ENCODE assay signal across 8 cellular contexts in the genomic region with DNA sequence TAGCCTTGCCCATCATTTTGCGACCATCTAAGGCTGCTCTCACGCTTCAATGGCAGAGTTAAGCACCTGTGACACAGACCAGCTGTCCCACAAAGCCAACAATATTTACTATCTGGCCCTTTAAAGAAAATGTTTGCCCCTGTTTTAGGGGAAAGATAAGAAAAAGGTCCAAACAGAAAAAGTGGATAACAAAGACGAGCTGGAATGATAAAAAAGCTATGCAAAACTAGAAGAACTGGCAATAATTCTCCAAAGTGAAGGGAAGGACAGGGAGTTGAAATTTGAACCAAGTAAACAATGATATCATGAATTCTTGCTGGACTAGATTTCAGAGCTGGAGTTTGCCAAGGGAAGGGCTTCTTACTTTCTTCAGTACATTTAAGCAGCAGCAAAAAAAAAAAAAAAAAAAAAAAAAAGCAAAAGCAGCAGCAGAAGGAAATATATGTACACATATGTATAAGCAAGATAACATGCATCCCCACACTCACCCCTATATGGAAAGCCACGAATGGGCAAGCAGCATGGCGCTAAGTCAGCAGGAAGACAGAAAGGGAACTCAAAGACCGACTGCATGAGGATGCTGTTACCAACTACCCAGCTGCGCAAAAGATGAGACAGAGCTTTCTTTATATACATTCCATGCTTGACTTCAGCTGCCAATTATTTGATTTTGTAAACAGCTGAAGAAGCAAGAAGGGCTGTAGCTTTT. TPM values are rescaled to one million over a fixed set of nuclear protein-coding genes. Genes with fewer than 3 reads are reported as not detected.
DNase-seq lines count a peak whose midpoint lies in the region; ATAC-seq and TF ChIP-seq lines count a peak whose summit lies in the region.
"Had no signal": no experiment of that assay in that cellular context is flagged by ENCODE, and none has a peak within 500 bp of the region (broad histone marks: within the 10 kb centered on the region; RNA-seq: fewer than 3 reads in every experiment).

No MANE protein-coding gene starts in this region.

- peaks cover 14% of the 10 kb centered on the region for H3K36me3 ChIP-seq in MG63
- peaks cover 12% of the 10 kb centered on the region for H3K36me3 ChIP-seq in neutrophil

- no peaks in the 10 kb centered on the region for H3K9me3 Mint-ChIP-seq in central memory CD8-positive, alpha-beta T cell

- peak overlapping the region; percentile 8 for H3K27ac ChIP-seq in neutrophil

- H3K4me1 Mint-ChIP-seq in central memory CD8-positive, alpha-beta T cell, result peaks cover 55% of the 10 kb centered on the region

- H3K4me3 Mint-ChIP-seq in central memory CD8-positive, alpha-beta T cell, result no peak overlapping the region

- H3K27ac Mint-ChIP-seq in central memory CD8-positive, alpha-beta T cell (ENCODE audit: low read depth), result peak overlapping the region; percentile 73

- TF ChIP-seq CTCF in neutrophil (IDR thresholded peaks at IDR 0.05), result no peak

- no peaks in the 10 kb centered on the region for H3K9me3 ChIP-seq in MG63
- no peaks in the 10 kb centered on the region for H3K9me3 ChIP-seq in neutrophil

- DNase-seq in COLO668 (lab: John Stamatoyannopoulos, UW; ENCODE audit: unreplicated experiment) (peak; percentile 13), MG63 (peak; percentile 26)
- DNase-seq in central memory CD8-positive, alpha-beta T cell (ENCODE audit: low spot score in 2 of 2), result no peak
- DNase-seq: activated naive CD4-positive, alpha-beta T cell treated with anti-CD3 and anti-CD28 coated beads, Interleukin-2, amount 50 U/mL, for 16 hours had no signal

- peaks cover 16% of the 10 kb centered on the region for H3K36me3 Mint-ChIP-seq in central memory CD8-positive, alpha-beta T cell (ENCODE audit: insufficient read depth)

- H3K27me3 ChIP-seq in MG63 (no peaks in the 10 kb centered on the region), neutrophil (no peaks in the 10 kb centered on the region)

- no peaks in the 10 kb centered on the region for H3K4me1 ChIP-seq in neutrophil (ENCODE audit: control insufficient read depth in 1 of 2, insufficient read depth in 1 of 2, low read depth in 1 of 2, low read length in 1 of 2)

- ATAC-seq in central memory CD8-positive, alpha-beta T cell (replicated peaks; ENCODE audit: extremely low read depth, poor library complexity, severe bottlenecking), result no peak
- ATAC-seq in GM21367 (IDR thresholded peaks at IDR 0.05; ENCODE audit: unreplicated experiment) (no peak), HG03457 (IDR thresholded peaks at IDR 0.05; ENCODE audit: unreplicated experiment) (no peak), HG02973 (IDR thresholded peaks at IDR 0.05; ENCODE audit: unreplicated experiment) (no peak)

- no peaks in the 10 kb centered on the region for H3K27me3 Mint-ChIP-seq in central memory CD8-positive, alpha-beta T cell

- no peak overlapping the region for H3K4me3 ChIP-seq in MG63
- H3K4me3 ChIP-seq in neutrophil (ENCODE audit: low read depth in 1 of 2, low read length in 1 of 2), result no peak overlapping the region

RNA-seq across cellular contexts. Expression of a gene that starts 12.4 kb away (rescaled TPM):
- total RNA-seq in MG63 (2014; rRNA removed; shearing (Covaris generic); ENCODE audit: low replicate concordance), result 14.6 and 38.0 TPM in 2 replicates

RNA-seq across cellular contexts. Expression of a gene that starts 12.6 kb away (rescaled TPM):
- total RNA-seq in MG63 (2014; rRNA removed; shearing (Covaris generic); ENCODE audit: low replicate concordance), result 9.6 and 38.4 TPM in 2 replicates

RNA-seq across cellular contexts. Expression of a gene that starts 33.0 kb away (rescaled TPM):
- total RNA-seq in MG63 (2014; rRNA removed; shearing (Covaris generic); ENCODE audit: low replicate concordance), result 24.1 and 42.7 TPM in 2 replicates

Comparison
In these comparisons a context has a peak if more than half of its experiments do, and no peak if none do; other contexts are left out.
1. DNase-seq: peak in COLO668 (single experiment) and MG63 (single experiment); none in central memory CD8-positive, alpha-beta T cell (0 of 2).